Comparison of ENCODE assay signal across 30 cellular contexts in the genomic region with DNA sequence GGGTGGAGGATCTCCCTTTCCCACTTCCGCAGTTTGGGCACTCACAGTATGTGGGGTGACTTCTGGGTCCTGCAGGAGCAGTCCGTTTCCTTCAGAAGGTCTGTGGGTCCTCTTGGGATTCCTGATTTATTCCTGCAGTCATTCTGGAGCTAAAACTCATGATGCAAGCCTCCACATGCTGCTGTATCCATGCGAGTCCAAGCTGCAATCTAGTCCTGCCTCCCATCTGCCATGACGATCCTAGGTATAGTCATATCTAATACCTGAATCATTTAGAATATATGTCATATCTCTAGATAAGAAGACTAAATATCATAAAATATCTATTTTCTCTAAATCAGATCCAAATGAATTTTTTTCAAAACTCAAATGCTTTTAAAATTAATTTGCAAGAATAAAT.
"Had no signal": no experiment of that assay in that cellular context is flagged by ENCODE, and none has a peak within 500 bp of the region (broad histone marks: within the 10 kb centered on the region; RNA-seq: fewer than 3 reads in every experiment).

No MANE protein-coding gene starts in this region.

- H3K4me2 ChIP-seq: hepatocyte, smooth muscle cell had no signal

- H3K79me2 ChIP-seq: hepatocyte had no signal

- H3K4me3 Mint-ChIP-seq: activated CD8-positive, alpha-beta T cell treated with anti-CD3 and anti-CD28 coated beads for 36 hours; activated naive CD4-positive, alpha-beta T cell treated with anti-CD3 and anti-CD28 coated beads, Interleukin-2, amount 50 U/mL, for 24 hours; activated naive CD8-positive, alpha-beta T cell treated with anti-CD3 and anti-CD28 coated beads, Interleukin-2, amount 50 U/mL, for 24 hours; activated T-cell treated with anti-CD3 and anti-CD28 coated beads, Interleukin-2, amount 50 U/mL, for 4 hours; activated T-helper 17 cell treated with anti-CD3 and anti-CD28 coated beads, Interleukin-2, amount 50 U/mL, for 72 hours; central memory CD8-positive, alpha-beta T cell; natural killer cell treated with Interleukin-12 subunit alpha and Interleukin-12 subunit beta and Interleukin-15 and Interleukin-18, amount 100 ng/mL, for 72 hours; stimulated activated memory B cell treated with anti-CD40 and anti-IgM and Interleukin-4, amounts not matched to agents 10 μg/mL and 1 μg/mL and 100 μg/mL, for 72 hours; stimulated activated naive CD8-positive, alpha-beta T cell treated with anti-CD3 and anti-CD28 coated beads, Interleukin-15, amount 100 ng/mL, for 72 hours had no signal

- H3K4me3 ChIP-seq: breast epithelium, gastrocnemius medialis, hepatocyte, mucosa of descending colon, right atrium auricular region, smooth muscle cell, thyroid gland, upper lobe of left lung had no signal

- H3K36me3 Mint-ChIP-seq: stimulated activated memory B cell treated with anti-CD40 and anti-IgM and Interleukin-4, amounts not matched to agents 10 μg/mL and 1 μg/mL and 100 μg/mL, for 72 hours had no signal

- H3K9me3 Mint-ChIP-seq: central memory CD8-positive, alpha-beta T cell; natural killer cell treated with Interleukin-12 subunit alpha and Interleukin-12 subunit beta and Interleukin-15 and Interleukin-18, amount 100 ng/mL, for 72 hours had no signal

- H3K9me3 ChIP-seq: breast epithelium, gastrocnemius medialis, mucosa of descending colon, thyroid gland, upper lobe of left lung had no signal

- H3K27me3 ChIP-seq: breast epithelium, gastrocnemius medialis, hepatocyte, right atrium auricular region, thyroid gland, upper lobe of left lung had no signal

- H3K36me3 ChIP-seq: breast epithelium, gastrocnemius medialis, right atrium auricular region, thyroid gland, upper lobe of left lung, WERI-Rb-1 had no signal

- ATAC-seq: activated CD4-positive, CD25-positive, alpha-beta regulatory T cell treated with anti-CD3 and anti-CD28 coated beads, Interleukin-2, amount 50 U/mL, for 24 hours; activated CD8-positive, alpha-beta T cell treated with anti-CD3 and anti-CD28 coated beads for 36 hours; activated naive CD8-positive, alpha-beta T cell treated with anti-CD3 and anti-CD28 coated beads, Interleukin-2, amount 50 U/mL, for 24 hours; activated T-cell treated with anti-CD3 and anti-CD28 coated beads, Interleukin-2, amount 50 U/mL, for 4 hours; activated T-helper 17 cell treated with anti-CD3 and anti-CD28 coated beads, Interleukin-2, amount 50 U/mL, for 72 hours; gastrocnemius medialis; left cardiac atrium; left ventricle myocardium superior; mucosa of descending colon; natural killer cell treated with Interleukin-12 subunit alpha and Interleukin-12 subunit beta and Interleukin-15 and Interleukin-18, amount 100 ng/mL, for 72 hours; stimulated activated memory B cell treated with anti-CD40 and anti-IgM and Interleukin-4, amounts not matched to agents 10 μg/mL and 1 μg/mL and 100 μg/mL, for 72 hours; stimulated activated naive CD8-positive, alpha-beta T cell treated with anti-CD3 and anti-CD28 coated beads, Interleukin-15, amount 100 ng/mL, for 72 hours had no signal

- DNase-seq: activated CD4-positive, alpha-beta T cell treated with anti-CD3 and anti-CD28 coated beads, Interleukin-2, amount 50 U/mL, for 1 hour; activated CD8-positive, alpha-beta T cell treated with anti-CD3 and anti-CD28 coated beads for 36 hours; activated naive CD8-positive, alpha-beta T cell treated with anti-CD3 and anti-CD28 coated beads, Interleukin-2, amount 50 U/mL, for 24 hours; activated T-cell treated with anti-CD3 and anti-CD28 coated beads, Interleukin-2, amount 50 U/mL, for 4 hours; amygdala; effector CD8-positive, alpha-beta T cell; gastrocnemius medialis; islet precursor cell; left cardiac atrium; left ventricle myocardium superior; mucosa of descending colon; stimulated activated CD4-positive, alpha-beta T cell treated with anti-CD3 and anti-CD28 coated beads, Interleukin-1b, Interleukin-23, amount 100 ng/mL, for 48 hours; stimulated activated CD4-positive, alpha-beta T cell treated with anti-CD3 and anti-CD28 coated beads, Interleukin-4, amount 100 ng/mL, for 4 hours; stimulated activated CD8-positive, alpha-beta memory T cell treated with anti-CD3 and anti-CD28 coated beads, Interleukin-4, amount 100 ng/mL, for 48 hours; stimulated activated naive CD8-positive, alpha-beta T cell treated with anti-CD3 and anti-CD28 coated beads, Interleukin-15, amount 100 ng/mL, for 72 hours; substantia nigra; T1000; thyroid gland; upper lobe of left lung; WERI-Rb-1 had no signal

- H3K4me1 Mint-ChIP-seq: activated naive CD4-positive, alpha-beta T cell treated with anti-CD3 and anti-CD28 coated beads, Interleukin-2, amount 50 U/mL, for 24 hours; activated T-helper 17 cell treated with anti-CD3 and anti-CD28 coated beads, Interleukin-2, amount 50 U/mL, for 72 hours; central memory CD8-positive, alpha-beta T cell; stimulated activated memory B cell treated with anti-CD40 and anti-IgM and Interleukin-4, amounts not matched to agents 10 μg/mL and 1 μg/mL and 100 μg/mL, for 72 hours had no signal

- H3K27ac ChIP-seq: breast epithelium, gastrocnemius medialis, hepatocyte, right atrium auricular region, thyroid gland, upper lobe of left lung, WERI-Rb-1 had no signal

- H3K27ac Mint-ChIP-seq: activated CD8-positive, alpha-beta T cell treated with anti-CD3 and anti-CD28 coated beads for 36 hours; activated naive CD4-positive, alpha-beta T cell treated with anti-CD3 and anti-CD28 coated beads, Interleukin-2, amount 50 U/mL, for 24 hours; activated naive CD8-positive, alpha-beta T cell treated with anti-CD3 and anti-CD28 coated beads, Interleukin-2, amount 50 U/mL, for 24 hours; activated T-helper 17 cell treated with anti-CD3 and anti-CD28 coated beads, Interleukin-2, amount 50 U/mL, for 72 hours; natural killer cell treated with Interleukin-12 subunit alpha and Interleukin-12 subunit beta and Interleukin-15 and Interleukin-18, amount 100 ng/mL, for 72 hours; stimulated activated memory B cell treated with anti-CD40 and anti-IgM and Interleukin-4, amounts not matched to agents 10 μg/mL and 1 μg/mL and 100 μg/mL, for 72 hours; stimulated activated naive CD8-positive, alpha-beta T cell treated with anti-CD3 and anti-CD28 coated beads, Interleukin-15, amount 100 ng/mL, for 72 hours had no signal

- H3K4me1 ChIP-seq: breast epithelium, gastrocnemius medialis, right atrium auricular region, thyroid gland, upper lobe of left lung had no signal

- H2AFZ ChIP-seq: hepatocyte had no signal

- H3K27me3 Mint-ChIP-seq: activated naive CD4-positive, alpha-beta T cell treated with anti-CD3 and anti-CD28 coated beads, Interleukin-2, amount 50 U/mL, for 24 hours; central memory CD8-positive, alpha-beta T cell; natural killer cell treated with Interleukin-12 subunit alpha and Interleukin-12 subunit beta and Interleukin-15 and Interleukin-18, amount 100 ng/mL, for 72 hours; stimulated activated naive CD8-positive, alpha-beta T cell treated with anti-CD3 and anti-CD28 coated beads, Interleukin-15, amount 100 ng/mL, for 72 hours had no signal
